In genomic region chr3:150703756-150704344, GRCh38 we compare ENCODE assay signal across 8 cellular contexts. TPM values are rescaled to one million over a fixed set of nuclear protein-coding genes. Genes with fewer than 3 reads are reported as not detected.
DNase-seq lines count a peak whose midpoint lies in the region; ATAC-seq, FAIRE-seq and TF ChIP-seq lines count a peak whose summit lies in the region.

Gene ERICH6 (minus strand): TSS chr3:150703920. CDS start chr3:150703898, 22 bp downstream.

- H3K9me3 Mint-ChIP-seq in T-cell = peaks cover 0 to 3% (median 0%) of the 10 kb centered on the region in 3 donors

- peaks cover 18% of the 10 kb centered on the region for H3K36me3 Mint-ChIP-seq in T-cell

- peak within 1 kb of the TSS; percentile 93 to 98 (median 96) for H3K4me3 Mint-ChIP-seq in T-cell

- TF ChIP-seq POLR2A in GM12892 (IDR thresholded peaks at IDR 0.05; ENCODE audit: low read depth, low read length) (peak; percentile 60; the same call in 1 of the 2 replicates), uterus (IDR thresholded peaks at IDR 0.05) (peak; percentile 21 to 46)

- H3K9me3 ChIP-seq in right atrium auricular region = no peaks in the 10 kb centered on the region
- no peaks in the 10 kb centered on the region for H3K9me3 ChIP-seq in uterus

- H3K27ac ChIP-seq in right atrium auricular region (peak within 1 kb of the TSS; percentile 77), uterus (peak within 1 kb of the TSS; percentile 78 to 82)

- H3K4me1 Mint-ChIP-seq in T-cell = peaks cover 17 to 28% (median 21%) of the 10 kb centered on the region in 3 donors

- POLR2A ChIA-PET in T-cell (lab: Charles Lee) = interaction anchor here (0.6 to 1.8 kb wide), 11 partner anchors 59 to 1769 kb away, joined by 3 to 27 read pairs (median 4); partner anchors contain the start of genes EIF2A (in 1 of the 2), SELENOT (in 1 of the 2), SERP1 (in 1 of the 2) and SIAH2 (in 1 of the 2)

- CTCF ChIA-PET in T-cell (lab: Charles Lee) = interaction anchor here (0.6 to 1.7 kb wide), 11 partner anchors 18 to 1824 kb away, joined by 3 to 16 read pairs (median 3); partner anchors contain the start of gene SIAH2 (in 1 of the 2)

- intact Hi-C loops in uterus (cut with DNase I; ENCODE audit: low total_unique reads) = loop anchor here (5.0 kb wide), 1 partner anchor 102 kb away; the partner anchor contains the start of gene SELENOT

- ATAC-seq in HG02798 (IDR thresholded peaks at IDR 0.05; ENCODE audit: poor library complexity, unreplicated experiment) = peak; percentile 99
- ATAC-seq in T-cell (replicated peaks in 1 of 4) = peak; percentile 84 to 89 (median 84)

- no peaks in the 10 kb centered on the region for H3K27me3 ChIP-seq in right atrium auricular region
- H3K27me3 ChIP-seq in uterus = no peaks in the 10 kb centered on the region

- DNase-seq in GM12892 (ENCODE audit: insufficient read length) (peak; percentile 82), NCI-H1417 treated with DMSO at 0.1 percent for 48 hours (lab: John Stamatoyannopoulos, UW) (peak; percentile 85), T-cell (peak; percentile 44 to 84 (median 69)), amygdala (lab: John Stamatoyannopoulos, UW) (peak; percentile 24 to 91 (median 77)), right atrium auricular region (ENCODE audit: low spot score) (peak; percentile 93), pulmonary artery endothelial cell (ENCODE audit: low read depth, low spot score) (peak; percentile 71), uterus (peak; percentile 88 to 91)

- peak in 1 of 2 donors; percentile 31 for TF ChIP-seq CTCF in right atrium auricular region (IDR thresholded peaks at IDR 0.05)
- peak in 3 of 4 experiments; percentile 20 to 45 (median 23) for TF ChIP-seq CTCF in uterus (IDR thresholded peaks at IDR 0.05)

- H3K4me1 ChIP-seq in right atrium auricular region (peaks cover 0 to 11% of the 10 kb centered on the region in 2 donors), uterus (no peaks in the 10 kb centered on the region)

- H3K36me3 ChIP-seq in right atrium auricular region = no peaks in the 10 kb centered on the region
- no peaks in the 10 kb centered on the region for H3K36me3 ChIP-seq in uterus

- peak within 1 kb of the TSS; percentile 96 to 97 for H3K27ac Mint-ChIP-seq in T-cell

- FAIRE-seq in GM12892 (lab: Jason Lieb, UNC) = peak; percentile 90

- no peaks in the 10 kb centered on the region for H3K27me3 Mint-ChIP-seq in T-cell

- peak within 1 kb of the TSS; percentile 63 to 69 for H3K4me3 ChIP-seq in right atrium auricular region
- peak within 1 kb of the TSS; percentile 48 to 56 for H3K4me3 ChIP-seq in uterus

RNA-seq across cellular contexts. Expression of gene ERICH6, which starts in this region (rescaled TPM):
- not detected for polyA plus RNA-seq in GM12892 (2012; ENCODE audit: missing spikeins)
- total RNA-seq in T-cell (under 1 TPM in 3 of 5 donors, not detected in 2; 0.26 to 0.39 (median 0.28) TPM), right atrium auricular region (not detected), pulmonary artery endothelial cell (not detected in 2 replicates), uterus (not detected)

Comparison
In these comparisons a context has a peak if more than half of its experiments do, and no peak if none do; other contexts are left out.
1. Peak in every context shown above with its lines: DNase-seq, ATAC-seq, H3K4me3 ChIP-seq and H3K27ac ChIP-seq.
2. Peak in DNase-seq and ATAC-seq in T-cell; RNA of the gene not detected or under 1 TPM.
3. Peak in DNase-seq, H3K4me3 ChIP-seq and H3K27ac ChIP-seq in right atrium auricular region; RNA of the gene not detected or under 1 TPM.
4. Peak in DNase-seq in pulmonary artery endothelial cell; RNA of the gene not detected or under 1 TPM.
5. Peak in DNase-seq, H3K4me3 ChIP-seq and H3K27ac ChIP-seq in uterus; RNA of the gene not detected or under 1 TPM.